Comparison of ENCODE assay signal across 20 cellular contexts in the genomic region with DNA sequence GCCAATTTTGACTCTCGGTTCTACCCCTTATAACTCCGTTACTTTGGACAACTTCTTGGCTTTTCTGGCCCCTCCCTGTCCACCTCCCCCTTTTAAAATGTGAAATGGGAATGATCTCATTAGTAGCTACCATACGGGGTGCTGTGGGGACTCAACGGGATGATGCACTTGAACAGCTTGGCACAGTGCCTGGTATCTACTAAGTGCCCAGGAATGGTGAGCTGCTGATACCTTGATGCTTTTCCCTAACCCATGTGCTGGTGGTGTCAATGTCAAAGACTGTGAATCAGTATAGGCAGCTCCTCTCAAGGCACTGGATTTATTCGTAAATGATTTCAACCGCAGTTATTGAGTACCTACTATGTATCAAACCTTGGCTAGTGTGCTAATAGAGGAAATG.
DNase-seq lines count a peak whose midpoint lies in the region; ATAC-seq and TF ChIP-seq lines count a peak whose summit lies in the region.
"Had no signal": no experiment of that assay in that cellular context is flagged by ENCODE, and none has a peak within 500 bp of the region (broad histone marks: within the 10 kb centered on the region; RNA-seq: fewer than 3 reads in every experiment).

No MANE protein-coding gene starts in this region.

- no peaks in the 10 kb centered on the region for H3K27me3 Mint-ChIP-seq in activated naive CD8-positive, alpha-beta T cell treated with anti-CD3 and anti-CD28 coated beads, Interleukin-2, amount 50 U/mL, for 24 hours

- no peak overlapping the region for H3K4me3 Mint-ChIP-seq in activated naive CD8-positive, alpha-beta T cell treated with anti-CD3 and anti-CD28 coated beads, Interleukin-2, amount 50 U/mL, for 24 hours
- H3K4me3 Mint-ChIP-seq: activated CD8-positive, alpha-beta T cell treated with anti-CD3 and anti-CD28 coated beads, Interleukin-2, amount 10 ng/mL, durations not matched to agents 7 days and 5 days; CD4-positive, alpha-beta memory T cell; neural crest cell had no signal

- no peak overlapping the region for H3K4me3 ChIP-seq in kidney epithelial cell (ENCODE audit: low read depth, low read length)
- H3K4me3 ChIP-seq: esophagus squamous epithelium, lung, SK-N-MC, tibial nerve had no signal

- ATAC-seq in activated naive CD8-positive, alpha-beta T cell treated with anti-CD3 and anti-CD28 coated beads, Interleukin-2, amount 50 U/mL, for 24 hours: no peak
- ATAC-seq in left cardiac atrium: no peak
- ATAC-seq: activated CD8-positive, alpha-beta T cell treated with anti-CD3 and anti-CD28 coated beads, Interleukin-2, amount 10 ng/mL, durations not matched to agents 7 days and 5 days; sciatic nerve had no signal

- H3K4me1 Mint-ChIP-seq in activated naive CD8-positive, alpha-beta T cell treated with anti-CD3 and anti-CD28 coated beads, Interleukin-2, amount 50 U/mL, for 24 hours: no peaks in the 10 kb centered on the region
- H3K4me1 Mint-ChIP-seq: CD4-positive, alpha-beta memory T cell; neural crest cell had no signal

- TF ChIP-seq RAD21 in Ishikawa (IDR thresholded peaks at IDR 0.05; ENCODE audit: low read depth): no peak

- TF ChIP-seq EP300 in Ishikawa (IDR thresholded peaks at IDR 0.05; ENCODE audit: borderline replicate concordance): no peak

- DNase-seq in ELR (ENCODE audit: low read depth) (peak; percentile 66), RPMI7951 (ENCODE audit: low read depth) (peak; percentile 30), kidney epithelial cell (ENCODE audit: low read depth) (peak; percentile 19), left cardiac atrium (no peak), cerebellar nuclear complex (lab: John Stamatoyannopoulos, UW) (no peak)
- DNase-seq in activated naive CD8-positive, alpha-beta T cell treated with anti-CD3 and anti-CD28 coated beads, Interleukin-2, amount 50 U/mL, for 24 hours: no peak
- DNase-seq: activated CD8-positive, alpha-beta T cell treated with anti-CD3 and anti-CD28 coated beads, Interleukin-2, amount 10 ng/mL, durations not matched to agents 7 days and 5 days; anterior cingulate cortex; CD4-positive, alpha-beta memory T cell; cortex of kidney; esophagus squamous epithelium; NK-92 treated with Interleukin-12 subunit alpha and Interleukin-12 subunit beta, amount 100 ng/mL, for 24 hours; stimulated activated CD4-positive, alpha-beta T cell treated with anti-CD3 and anti-CD28 coated beads, Interleukin-4, amount 100 ng/mL, for 24 hours had no signal

- no peaks in the 10 kb centered on the region for H3K27me3 ChIP-seq in kidney epithelial cell (ENCODE audit: control insufficient read depth, insufficient read depth, low read length)
- H3K27me3 ChIP-seq: esophagus squamous epithelium, tibial nerve had no signal

- H3K36me3 ChIP-seq in kidney epithelial cell (ENCODE audit: control insufficient read depth, insufficient read depth, low read length): no peaks in the 10 kb centered on the region

- no peaks in the 10 kb centered on the region for H3K9me3 Mint-ChIP-seq in activated naive CD8-positive, alpha-beta T cell treated with anti-CD3 and anti-CD28 coated beads, Interleukin-2, amount 50 U/mL, for 24 hours
- H3K9me3 Mint-ChIP-seq: activated T-helper 2 cell treated with anti-CD3 and anti-CD28 coated beads, Interferon-gamma antibody, Interleukin-2, Interleukin-4, amounts not matched to agents 10 μg/mL and 5 μg/mL and 100 μg/mL, durations not matched to agents 14 hours and 24 hours and 36 hours; CD4-positive, alpha-beta memory T cell; neural crest cell had no signal

- no peak for TF ChIP-seq CTCF in kidney epithelial cell (IDR thresholded peaks at IDR 0.05; ENCODE audit: insufficient read depth, low read length, poor library complexity, severe bottlenecking)

- H3K27ac Mint-ChIP-seq in activated naive CD8-positive, alpha-beta T cell treated with anti-CD3 and anti-CD28 coated beads, Interleukin-2, amount 50 U/mL, for 24 hours: no peak overlapping the region
- H3K27ac Mint-ChIP-seq: activated CD8-positive, alpha-beta T cell treated with anti-CD3 and anti-CD28 coated beads, Interleukin-2, amount 10 ng/mL, durations not matched to agents 7 days and 5 days; activated T-helper 2 cell treated with anti-CD3 and anti-CD28 coated beads, Interferon-gamma antibody, Interleukin-2, Interleukin-4, amounts not matched to agents 10 μg/mL and 5 μg/mL and 100 μg/mL, durations not matched to agents 14 hours and 24 hours and 36 hours; CD4-positive, alpha-beta memory T cell had no signal

- intact Hi-C loops in left cardiac atrium (cut with DNase I): loop anchor here in 1 of 2 donors (10.0 kb wide), 1 partner anchor 62 kb away; no protein-coding TSS in a partner anchor

- no peaks in the 10 kb centered on the region for H3K36me3 Mint-ChIP-seq in activated naive CD8-positive, alpha-beta T cell treated with anti-CD3 and anti-CD28 coated beads, Interleukin-2, amount 50 U/mL, for 24 hours (ENCODE audit: low read depth)
- H3K36me3 Mint-ChIP-seq: CD4-positive, alpha-beta memory T cell had no signal

TF ChIP-seq in Ishikawa, 13 proteins besides CTCF, POLR2A, EP300 and RAD21:
- peak; percentile 70 for TF ChIP-seq NFIC (IDR thresholded peaks at IDR 0.05)
- TF ChIP-seq, protein P1, sequence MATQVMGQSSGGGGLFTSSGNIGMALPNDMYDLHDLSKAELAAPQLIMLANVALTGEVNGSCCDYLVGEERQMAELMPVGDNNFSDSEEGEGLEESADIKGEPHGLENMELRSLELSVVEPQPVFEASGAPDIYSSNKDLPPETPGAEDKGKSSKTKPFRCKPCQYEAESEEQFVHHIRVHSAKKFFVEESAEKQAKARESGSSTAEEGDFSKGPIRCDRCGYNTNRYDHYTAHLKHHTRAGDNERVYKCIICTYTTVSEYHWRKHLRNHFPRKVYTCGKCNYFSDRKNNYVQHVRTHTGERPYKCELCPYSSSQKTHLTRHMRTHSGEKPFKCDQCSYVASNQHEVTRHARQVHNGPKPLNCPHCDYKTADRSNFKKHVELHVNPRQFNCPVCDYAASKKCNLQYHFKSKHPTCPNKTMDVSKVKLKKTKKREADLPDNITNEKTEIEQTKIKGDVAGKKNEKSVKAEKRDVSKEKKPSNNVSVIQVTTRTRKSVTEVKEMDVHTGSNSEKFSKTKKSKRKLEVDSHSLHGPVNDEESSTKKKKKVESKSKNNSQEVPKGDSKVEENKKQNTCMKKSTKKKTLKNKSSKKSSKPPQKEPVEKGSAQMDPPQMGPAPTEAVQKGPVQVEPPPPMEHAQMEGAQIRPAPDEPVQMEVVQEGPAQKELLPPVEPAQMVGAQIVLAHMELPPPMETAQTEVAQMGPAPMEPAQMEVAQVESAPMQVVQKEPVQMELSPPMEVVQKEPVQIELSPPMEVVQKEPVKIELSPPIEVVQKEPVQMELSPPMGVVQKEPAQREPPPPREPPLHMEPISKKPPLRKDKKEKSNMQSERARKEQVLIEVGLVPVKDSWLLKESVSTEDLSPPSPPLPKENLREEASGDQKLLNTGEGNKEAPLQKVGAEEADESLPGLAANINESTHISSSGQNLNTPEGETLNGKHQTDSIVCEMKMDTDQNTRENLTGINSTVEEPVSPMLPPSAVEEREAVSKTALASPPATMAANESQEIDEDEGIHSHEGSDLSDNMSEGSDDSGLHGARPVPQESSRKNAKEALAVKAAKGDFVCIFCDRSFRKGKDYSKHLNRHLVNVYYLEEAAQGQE (IDR thresholded peaks at IDR 0.05; ENCODE audit: low read depth): no peak
- no peak for TF ChIP-seq FOXM1 (IDR thresholded peaks at IDR 0.05; ENCODE audit: borderline replicate concordance, low read depth)
- TF ChIP-seq EGR1 (IDR thresholded peaks at IDR 0.05): no peak
- TF ChIP-seq CREB1 (IDR thresholded peaks at IDR 0.05; ENCODE audit: low read depth): no peak
- no peak for TF ChIP-seq ZBTB7A (IDR thresholded peaks at IDR 0.05; ENCODE audit: low read depth)
TF ChIP-seq in Ishikawa: peak in this region for 1.

Comparison
In these comparisons a context has a peak if more than half of its experiments do, and no peak if none do; other contexts are left out.
1. DNase-seq: peak in ELR (single experiment), RPMI7951 (single experiment) and kidney epithelial cell (single experiment); none in activated naive CD8-positive, alpha-beta T cell treated with anti-CD3 and anti-CD28 coated beads, Interleukin-2, amount 50 U/mL, for 24 hours (single experiment), left cardiac atrium (single experiment) and cerebellar nuclear complex (0 of 2).